In genomic region chr16:1542166-1542500, GRCh38 we compare ENCODE assay signal across 21 cellular contexts. TPM values are rescaled to one million over a fixed set of nuclear protein-coding genes. Genes with fewer than 3 reads are reported as not detected.
A peak's percentile ranks its signal among the peaks of the same experiment; 100 is the strongest.
DNase-seq lines count a peak whose midpoint lies in the region; ATAC-seq and TF ChIP-seq lines count a peak whose summit lies in the region.
"Had no signal": no experiment of that assay in that cellular context is flagged by ENCODE, and none has a peak within 500 bp of the region (broad histone marks: within the 10 kb centered on the region; RNA-seq: fewer than 3 reads in every experiment).

No MANE protein-coding gene starts in this region.

- peaks cover 81% of the 10 kb centered on the region for H3K4me1 Mint-ChIP-seq in CD4-positive, alpha-beta T cell (ENCODE audit: low read depth)

- peak overlapping the region; percentile 80 for H3K27ac Mint-ChIP-seq in CD4-positive, alpha-beta T cell
- peak overlapping the region; percentile 14 to 93 for H3K27ac Mint-ChIP-seq in activated naive CD4-positive, alpha-beta T cell treated with anti-CD3 and anti-CD28 coated beads, Interleukin-2, amount 50 U/mL, for 72 hours

- H3K27me3 Mint-ChIP-seq in CD4-positive, alpha-beta T cell: no peaks in the 10 kb centered on the region

- TF ChIP-seq CTCF in CD4-positive, alpha-beta T cell (IDR thresholded peaks at IDR 0.05): no peak
- no peak for TF ChIP-seq CTCF in lung (IDR thresholded peaks at IDR 0.05; ENCODE audit: control extremely low read depth, extremely low read depth)

- ATAC-seq in CD4-positive, alpha-beta T cell (ENCODE audit: poor library complexity): no peak
- no peak for ATAC-seq in activated naive CD4-positive, alpha-beta T cell treated with anti-CD3 and anti-CD28 coated beads, Interleukin-2, amount 50 U/mL, for 72 hours
- ATAC-seq in lung (ENCODE audit: insufficient read depth, low FRiP score): no peak
- ATAC-seq: left colon had no signal

- no peaks in the 10 kb centered on the region for H3K36me3 ChIP-seq in BLaER1
- H3K36me3 ChIP-seq in lung (ENCODE audit: control insufficient read depth in 2 of 2, insufficient read depth in 2 of 2, low read length in 2 of 2): peaks cover 0 to 63% of the 10 kb centered on the region in 2 donors

- H3K27ac ChIP-seq in BLaER1 (no peak overlapping the region), lung (ENCODE audit: low read depth in 1 of 2, low read length in 1 of 2) (peak overlapping the region; percentile 5 to 71)
- peak overlapping the region; percentile 13 for H3K27ac ChIP-seq in CD4-positive, alpha-beta T cell (ENCODE audit: low read depth, low read length)

- peaks cover 47% of the 10 kb centered on the region for H3K27me3 ChIP-seq in BLaER1
- no peaks in the 10 kb centered on the region for H3K27me3 ChIP-seq in CD4-positive, alpha-beta T cell (ENCODE audit: control insufficient read depth, insufficient read depth, low read length)
- no peaks in the 10 kb centered on the region for H3K27me3 ChIP-seq in lung (ENCODE audit: control insufficient read depth, insufficient read depth)
- H3K27me3 ChIP-seq: BE2C, dorsolateral prefrontal cortex had no signal

- H4K20me1 ChIP-seq in BLaER1: peaks cover 65% of the 10 kb centered on the region

- WGBS in lung, 2 donors: 79 to 88% methylated on average over 2 of the region's 2 CpGs

- H3K4me1 ChIP-seq in BLaER1 (peaks cover 100% of the 10 kb centered on the region), lung (ENCODE audit: control insufficient read depth in 2 of 2, insufficient read depth in 2 of 2, low read length in 2 of 2) (peaks cover 3 to 49% of the 10 kb centered on the region in 2 donors)

- CTCF ChIA-PET in CD4-positive, alpha-beta T cell (lab: Charles Lee): no interaction called here

- peaks cover 85% of the 10 kb centered on the region for H3K36me3 Mint-ChIP-seq in CD4-positive, alpha-beta T cell (ENCODE audit: low read depth)
- peaks cover 12 to 13% of the 10 kb centered on the region in 2 donors for H3K36me3 Mint-ChIP-seq in activated naive CD4-positive, alpha-beta T cell treated with anti-CD3 and anti-CD28 coated beads, Interleukin-2, amount 50 U/mL, for 72 hours

- POLR2A ChIA-PET in CD4-positive, alpha-beta T cell (lab: Charles Lee): interaction anchor here (1.7 kb wide), 1 partner anchor 9 kb away, joined by 7 read pairs; the partner anchor contains the start of gene TMEM204

- H3K9me3 ChIP-seq in BLaER1: no peaks in the 10 kb centered on the region
- H3K9me3 ChIP-seq in CD4-positive, alpha-beta T cell (ENCODE audit: control insufficient read depth, low read length): no peaks in the 10 kb centered on the region
- no peaks in the 10 kb centered on the region for H3K9me3 ChIP-seq in lung (ENCODE audit: control insufficient read depth in 2 of 2, insufficient read depth in 1 of 2, low read length in 1 of 2)
- H3K9me3 ChIP-seq: BE2C had no signal

- no peaks in the 10 kb centered on the region for H3K9me3 Mint-ChIP-seq in CD4-positive, alpha-beta T cell
- no peaks in the 10 kb centered on the region for H3K9me3 Mint-ChIP-seq in activated naive CD4-positive, alpha-beta T cell treated with anti-CD3 and anti-CD28 coated beads, Interleukin-2, amount 50 U/mL, for 72 hours
- H3K9me3 Mint-ChIP-seq: nephron had no signal

- peak overlapping the region; percentile 91 for H3K4me2 ChIP-seq in BLaER1

- no peak overlapping the region for H3K4me3 ChIP-seq in BLaER1
- no peak overlapping the region for H3K4me3 ChIP-seq in lung
- H3K4me3 ChIP-seq: dorsolateral prefrontal cortex had no signal

- no peak for DNase-seq in CD4-positive, alpha-beta T cell
- no peak for DNase-seq in activated naive CD4-positive, alpha-beta T cell treated with anti-CD3 and anti-CD28 coated beads, Interleukin-2, amount 50 U/mL, for 72 hours (ENCODE audit: low spot score in 2 of 2)
- DNase-seq in lung (ENCODE audit: low spot score) (no peak), activated gamma-delta T cell (lab: John Stamatoyannopoulos, UW) (no peak), NCI-H748 (lab: John Stamatoyannopoulos, UW; ENCODE audit: unreplicated experiment) (no peak), head of caudate nucleus (no peak)
- DNase-seq in stimulated activated CD4-positive, alpha-beta T cell treated with anti-CD3 and anti-CD28 coated beads, Interleukin-4, amount 100 ng/mL, for 1 hour: no peak
- DNase-seq: activated CD4-positive, CD25-positive, alpha-beta regulatory T cell; activated T-cell treated with anti-CD3 and anti-CD28 coated beads, Interleukin-2, amount 50 U/mL, for 48 hours; DMS79; dorsolateral prefrontal cortex; Karpas-422; left colon; NCI-H1417 treated with DMSO at 0.1 percent for 48 hours; NCI-H510A; OCI-M1; retina; stimulated activated CD4-positive, alpha-beta T cell treated with anti-CD3 and anti-CD28 coated beads, Interleukin-4, amount 100 ng/mL, for 4 hours had no signal

- peak overlapping the region; percentile 77 for H3K4me3 Mint-ChIP-seq in CD4-positive, alpha-beta T cell
- H3K4me3 Mint-ChIP-seq: nephron had no signal

- intact Hi-C loops in CD4-positive, alpha-beta T cell (cut with DNase I, micrococcal nuclease): no loop called here
- intact Hi-C loops in head of caudate nucleus (cut with DNase I): no loop called here

- H3K9ac ChIP-seq in BLaER1: no peak overlapping the region

RNA-seq across cellular contexts. Expression of gene TMEM204, which starts 8.7 kb away (rescaled TPM):
- 10 to 100 TPM; 20.5 to 22.1 TPM for total RNA-seq in CD4-positive, alpha-beta T cell
- 10 to 100 TPM; 10.3 to 17.6 TPM for total RNA-seq in activated naive CD4-positive, alpha-beta T cell treated with anti-CD3 and anti-CD28 coated beads, Interleukin-2, amount 50 U/mL, for 72 hours
- 10 to 100 TPM; 24.7 to 49.2 TPM for total RNA-seq in lung
- 100 to 1,000 TPM in 1 of 2 donors, 10 to 100 TPM in 1; 31.6 to 116 TPM for polyA plus RNA-seq in lung

RNA-seq across cellular contexts. Expression of gene TELO2, which starts 49.0 kb away (rescaled TPM):
- total RNA-seq in CD4-positive, alpha-beta T cell: 10 to 100 TPM; 29.7 to 30.8 TPM
- total RNA-seq in activated naive CD4-positive, alpha-beta T cell treated with anti-CD3 and anti-CD28 coated beads, Interleukin-2, amount 50 U/mL, for 72 hours: 10 to 100 TPM; 53.4 to 94.9 TPM
- 10 to 100 TPM; 24.4 to 46.3 TPM for total RNA-seq in lung
- 10 to 100 TPM; 39.2 to 64.2 TPM for polyA plus RNA-seq in lung

RNA-seq across cellular contexts. Expression of gene PTX4, which starts 53.4 kb away (rescaled TPM):
- not detected for total RNA-seq in CD4-positive, alpha-beta T cell
- not detected for total RNA-seq in activated naive CD4-positive, alpha-beta T cell treated with anti-CD3 and anti-CD28 coated beads, Interleukin-2, amount 50 U/mL, for 72 hours
- under 1 TPM; 0.25 to 0.31 TPM for total RNA-seq in lung
- polyA plus RNA-seq in lung: under 1 TPM in 1 of 2 donors, not detected in 1; 0.02 TPM
- total RNA-seq: left colon had no signal
